8 cellular contexts compared by ENCODE assay signal in the genomic region with DNA sequence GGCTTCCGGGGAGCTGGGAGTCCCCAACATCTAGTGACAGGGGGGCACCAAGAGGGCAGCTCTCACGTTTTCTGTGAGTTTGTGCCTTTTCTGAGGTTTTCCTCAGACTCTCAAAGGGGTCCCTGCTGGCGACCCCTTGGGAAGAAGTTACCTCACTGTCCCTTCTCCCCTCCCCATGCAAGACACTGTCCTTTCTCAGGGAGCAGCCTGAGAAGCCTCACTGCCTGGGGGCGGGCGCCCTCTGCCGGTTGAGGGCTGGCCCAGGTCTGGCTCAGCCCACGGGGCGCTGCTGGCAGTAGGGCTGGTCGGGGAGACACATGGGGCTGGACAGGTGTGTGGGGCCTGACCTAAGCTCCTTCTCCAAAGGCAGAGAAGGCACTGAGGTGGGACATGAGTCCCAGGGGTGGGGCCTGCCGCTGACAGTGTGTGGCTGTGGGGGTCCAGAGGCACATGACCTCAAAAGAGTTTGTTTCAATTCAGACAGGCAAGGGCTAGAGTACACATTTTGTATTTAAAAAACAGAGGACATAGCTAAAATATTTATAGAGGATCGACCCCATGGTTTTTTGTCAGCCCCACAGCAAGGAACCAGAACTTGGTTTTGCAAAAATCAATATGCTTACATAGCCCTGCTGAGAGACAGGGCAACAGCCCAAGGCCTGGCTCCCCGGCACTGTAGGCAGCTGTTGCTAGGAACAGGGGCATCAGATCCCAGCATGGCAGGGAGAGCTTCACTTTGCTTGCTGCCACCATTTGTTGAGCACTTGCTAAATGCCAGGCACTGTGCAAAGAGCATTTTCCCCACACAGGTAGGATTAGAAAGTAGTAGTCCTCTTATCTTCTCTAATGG. TPM values are rescaled to one million over a fixed set of nuclear protein-coding genes. Genes with fewer than 3 reads are reported as not detected.
DNase-seq lines count a peak whose midpoint lies in the region; ATAC-seq and TF ChIP-seq lines count a peak whose summit lies in the region.

No MANE protein-coding gene starts in this region.

- no peaks in the 10 kb centered on the region for H3K9me3 Mint-ChIP-seq in T-helper 2 cell treated with Interferon-gamma antibody and Interleukin-4, amounts not matched to agents 5 μg/mL and 100 μg/mL, for 36 hours

- no peak overlapping the region for H3K27ac ChIP-seq in smooth muscle cell (ENCODE audit: low read depth)

- H3K9ac ChIP-seq in smooth muscle cell (ENCODE audit: low read depth) = no peak overlapping the region

- no peak overlapping the region for H3K4me2 ChIP-seq in smooth muscle cell

- H3K27me3 ChIP-seq in smooth muscle cell (ENCODE audit: low read depth) = no peaks in the 10 kb centered on the region

- H3K79me2 ChIP-seq in smooth muscle cell (ENCODE audit: low read depth) = no peaks in the 10 kb centered on the region

- H3K4me1 Mint-ChIP-seq in T-helper 2 cell treated with Interferon-gamma antibody and Interleukin-4, amounts not matched to agents 5 μg/mL and 100 μg/mL, for 36 hours (ENCODE audit: low read depth) = peaks cover 6% of the 10 kb centered on the region

- H3K9me3 ChIP-seq in smooth muscle cell (replicated peaks; ENCODE audit: low read depth) = no peaks in the 10 kb centered on the region

- peak; percentile 91 for DNase-seq in AG20443 (ENCODE audit: low spot score)
- peak; percentile 58 for DNase-seq in NAMALWA (ENCODE audit: low spot score)
- peak; percentile 65 for DNase-seq in T-helper 2 cell treated with Interferon-gamma antibody and Interleukin-4, amounts not matched to agents 5 μg/mL and 100 μg/mL, for 36 hours (ENCODE audit: low spot score)
- DNase-seq in amygdala (lab: John Stamatoyannopoulos, UW) = peak in 46 of 56 donors; percentile 24 to 88 (median 58)
- DNase-seq in hepatic stellate cell (ENCODE audit: low spot score) = peak; percentile 83
- DNase-seq in smooth muscle cell (lab: John Stamatoyannopoulos, UW; ENCODE audit: unreplicated experiment) = peak; percentile 38

- no peak overlapping the region for H3K27ac Mint-ChIP-seq in T-helper 2 cell treated with Interferon-gamma antibody and Interleukin-4, amounts not matched to agents 5 μg/mL and 100 μg/mL, for 36 hours

- no peaks in the 10 kb centered on the region for H4K20me1 ChIP-seq in smooth muscle cell (ENCODE audit: low read depth)

- WGBS in smooth muscle cell (ENCODE audit: low lambda C conversion rate) = 21% methylated on average over 12 of the region's 12 CpGs

- no peak overlapping the region for H3K4me3 Mint-ChIP-seq in T-helper 2 cell treated with Interferon-gamma antibody and Interleukin-4, amounts not matched to agents 5 μg/mL and 100 μg/mL, for 36 hours

- peak; percentile 98 for TF ChIP-seq CTCF in smooth muscle cell (IDR thresholded peaks at IDR 0.05; ENCODE audit: borderline replicate concordance, insufficient read depth, poor library complexity, severe bottlenecking)

- no peak overlapping the region for H2AFZ ChIP-seq in smooth muscle cell (ENCODE audit: low read depth)

- H3K4me1 ChIP-seq in smooth muscle cell (ENCODE audit: low read depth) = no peaks in the 10 kb centered on the region

- H3F3A ChIP-seq in smooth muscle cell (ENCODE audit: low read depth) = peaks cover 4% of the 10 kb centered on the region

- ATAC-seq in GM19467 (IDR thresholded peaks at IDR 0.05; ENCODE audit: unreplicated experiment) = peak; percentile 56
- no peak for ATAC-seq in GM19397 (IDR thresholded peaks at IDR 0.05; ENCODE audit: unreplicated experiment)

- no peaks in the 10 kb centered on the region for H3K36me3 Mint-ChIP-seq in T-helper 2 cell treated with Interferon-gamma antibody and Interleukin-4, amounts not matched to agents 5 μg/mL and 100 μg/mL, for 36 hours (ENCODE audit: low read depth)

- no peak overlapping the region for H3K4me3 ChIP-seq in smooth muscle cell

- no peaks in the 10 kb centered on the region for H3K27me3 Mint-ChIP-seq in T-helper 2 cell treated with Interferon-gamma antibody and Interleukin-4, amounts not matched to agents 5 μg/mL and 100 μg/mL, for 36 hours (ENCODE audit: low read depth)

- H3K36me3 ChIP-seq in smooth muscle cell (ENCODE audit: low read depth) = no peaks in the 10 kb centered on the region

RNA-seq across cellular contexts. Expression of gene ALDH3A1, which starts 18.5 kb away (rescaled TPM):
- total RNA-seq in smooth muscle cell = 0.18 TPM in 1 of 2 replicates, not detected in the other
- not detected in 2 replicates for polyA plus RNA-seq in smooth muscle cell

RNA-seq across cellular contexts. Expression of gene SLC47A2, which starts 50.3 kb away (rescaled TPM):
- total RNA-seq in smooth muscle cell = not detected in 2 replicates
- 0.33 TPM in 1 of 2 replicates, not detected in the other for polyA plus RNA-seq in smooth muscle cell

Comparison
In these comparisons a context has a peak if more than half of its experiments do, and no peak if none do; other contexts are left out.
1. DNase-seq: peak in every context shown above with its lines; median percentile 91 in AG20443; 83 in hepatic stellate cell; 65 in T-helper 2 cell treated with Interferon-gamma antibody and Interleukin-4, amounts not matched to agents 5 μg/mL and 100 μg/mL, for 36 hours; 58 in NAMALWA; 58 in amygdala; 38 in smooth muscle cell.